8 cellular contexts compared by ENCODE assay signal in the genomic region with DNA sequence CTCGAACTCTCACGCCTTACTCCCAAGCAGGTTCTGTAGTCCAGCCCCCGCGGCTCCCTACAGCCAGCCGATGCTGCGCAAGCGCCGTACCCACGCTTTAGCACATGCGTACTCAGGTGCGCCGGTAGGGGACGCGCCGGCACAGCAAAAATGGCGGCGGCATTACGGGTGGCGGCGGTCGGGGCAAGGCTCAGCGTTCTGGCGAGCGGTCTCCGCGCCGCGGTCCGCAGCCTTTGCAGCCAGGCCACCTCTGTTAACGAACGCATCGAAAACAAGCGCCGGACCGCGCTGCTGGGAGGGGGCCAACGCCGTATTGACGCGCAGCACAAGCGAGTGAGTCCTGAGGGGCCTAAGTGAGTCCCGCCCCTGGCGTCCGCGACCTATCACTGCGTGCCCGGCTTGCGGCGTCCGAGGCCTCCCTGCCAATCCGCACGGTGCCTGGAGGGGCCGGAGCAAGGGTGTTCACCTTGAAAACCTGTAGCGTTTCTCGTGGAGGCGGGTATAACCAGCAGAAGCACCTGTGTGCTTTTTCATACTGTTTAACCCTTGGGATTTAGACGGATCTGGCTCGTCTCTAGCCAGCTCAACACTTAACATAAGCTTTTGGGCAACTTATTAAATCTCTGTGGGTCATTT. TPM values are rescaled to one million over a fixed set of nuclear protein-coding genes. Genes with fewer than 3 reads are reported as not detected.
DNase-seq lines count a peak whose midpoint lies in the region; ATAC-seq and TF ChIP-seq lines count a peak whose summit lies in the region.

A gene (plus strand): TSS at position 115 of the 636 bp plus-strand sequence. CDS start 36 bp downstream, at position 151.

- TF ChIP-seq RAD21 in SK-N-SH (IDR thresholded peaks at IDR 0.05; ENCODE audit: low read length), result peak; percentile 33

- no peaks in the 10 kb centered on the region for H4K20me1 ChIP-seq in SK-N-SH (ENCODE audit: insufficient read depth)

- CTCF ChIA-PET in SK-N-SH (lab: Yijun Ruan, JAX), result interaction anchor here (0.5 to 2.0 kb wide), 13 partner anchors 31 to 763 kb away, joined by 3 to 14 read pairs (median 3); a partner anchor contains a TSS

- H3K9ac ChIP-seq in SK-N-SH, result peak within 1 kb of the TSS; percentile 74

- peaks cover 8% of the 10 kb centered on the region for H3F3A ChIP-seq in SK-N-SH (replicated peaks; ENCODE audit: insufficient read depth)

- H3K27me3 ChIP-seq in SK-N-SH (ENCODE audit: insufficient read depth) (no peaks in the 10 kb centered on the region), testis (no peaks in the 10 kb centered on the region)

- no peak for TF ChIP-seq EP300 in SK-N-SH (IDR thresholded peaks at IDR 0.05; ENCODE audit: borderline replicate concordance in 1 of 2, low read depth in 1 of 2, low read length in 1 of 2)

- no peak for TF ChIP-seq POLR2A in testis (IDR thresholded peaks at IDR 0.05)

- peaks cover 26% of the 10 kb centered on the region for H3K79me2 ChIP-seq in SK-N-SH (ENCODE audit: insufficient read depth)

- peaks cover 25% of the 10 kb centered on the region for H3K4me1 Mint-ChIP-seq in activated naive CD4-positive, alpha-beta T cell treated with anti-CD3 and anti-CD28 coated beads, Interleukin-2, amount 50 U/mL, for 24 hours

- no peaks in the 10 kb centered on the region for H3K9me3 Mint-ChIP-seq in activated naive CD4-positive, alpha-beta T cell treated with anti-CD3 and anti-CD28 coated beads, Interleukin-2, amount 50 U/mL, for 24 hours

- peak within 1 kb of the TSS; percentile 91 for H3K4me2 ChIP-seq in SK-N-SH

- H3K36me3 ChIP-seq in SK-N-SH (replicated peaks in 1 of 2; ENCODE audit: control insufficient read depth in 1 of 2, insufficient read depth in 2 of 2, low read length in 1 of 2) (no peaks in the 10 kb centered on the region), testis (ENCODE audit: low read depth, missing control alignments) (no peaks in the 10 kb centered on the region)

- ATAC-seq in HG02588 (IDR thresholded peaks at IDR 0.05; ENCODE audit: unreplicated experiment) (peak; percentile 97), omental fat pad (ENCODE audit: low FRiP score) (peak; percentile 100)

- peak within 1 kb of the TSS; percentile 92 for H2AFZ ChIP-seq in SK-N-SH (ENCODE audit: low read depth)

- H3K4me1 ChIP-seq in SK-N-SH (ENCODE audit: control insufficient read depth in 1 of 2, insufficient read depth in 2 of 2, low read depth in 1 of 2, low read length in 1 of 2) (peaks cover 0 to 9% of the 10 kb centered on the region in 2 experiments; a peak in 1 of 4 replicates), testis (peaks cover 17% of the 10 kb centered on the region)

- peak within 1 kb of the TSS; percentile 92 for H3K27ac Mint-ChIP-seq in activated naive CD4-positive, alpha-beta T cell treated with anti-CD3 and anti-CD28 coated beads, Interleukin-2, amount 50 U/mL, for 24 hours

- H3K9me2 ChIP-seq in SK-N-SH, result no peaks in the 10 kb centered on the region

- H3K27ac ChIP-seq in SK-N-SH (ENCODE audit: low read depth in 2 of 2, low read length in 1 of 2) (peak within 1 kb of the TSS; percentile 90 to 94), testis (peak within 1 kb of the TSS; percentile 91 to 95)

- intact Hi-C loops in testis (cut with DNase I; ENCODE audit: low total_unique reads), result loop anchor here (5.0 kb wide), 1 partner anchor 53 kb away; a partner anchor contains a TSS

- H3K4me3 ChIP-seq in SK-N-SH (ENCODE audit: low read depth in 2 of 2, low read length in 1 of 2), result peak within 1 kb of the TSS; percentile 66 to 76
- H3K4me3 ChIP-seq in testis, result peak within 1 kb of the TSS; percentile 69 to 73

- TF ChIP-seq CTCF in GM10266 (IDR thresholded peaks at IDR 0.05; ENCODE audit: control insufficient read depth, insufficient read depth, low read depth, missing control alignments) (peak; percentile 80), SK-N-SH (IDR thresholded peaks at IDR 0.05) (peak; percentile 59), omental fat pad (IDR thresholded peaks at IDR 0.05) (peak in 1 of 3 donors; percentile 93), testis (IDR thresholded peaks at IDR 0.05) (peak; percentile 11 to 92 (median 89))

- H3K36me3 Mint-ChIP-seq in activated naive CD4-positive, alpha-beta T cell treated with anti-CD3 and anti-CD28 coated beads, Interleukin-2, amount 50 U/mL, for 24 hours, result peaks cover 1% of the 10 kb centered on the region

- H3K9me3 ChIP-seq in SK-N-SH, result no peaks in the 10 kb centered on the region
- H3K9me3 ChIP-seq in testis, result no peaks in the 10 kb centered on the region

- peak within 1 kb of the TSS; percentile 92 for H3K4me3 Mint-ChIP-seq in activated naive CD4-positive, alpha-beta T cell treated with anti-CD3 and anti-CD28 coated beads, Interleukin-2, amount 50 U/mL, for 24 hours

- 0% methylated on average over 29 of the region's 58 CpGs for WGBS in SK-N-SH (ENCODE audit: low lambda C conversion rate)
- 1 to 3% methylated on average over 13 to 56 of the region's 58 CpGs for WGBS in testis, 2 donors

- POLR2A ChIA-PET in SK-N-SH (lab: Yijun Ruan, JAX), result interaction anchor here (1.2 to 2.0 kb wide), 3 partner anchors 54 to 502 kb away, joined by 5 to 10 read pairs (median 7); a partner anchor contains a TSS

- no peaks in the 10 kb centered on the region for H3K27me3 Mint-ChIP-seq in activated naive CD4-positive, alpha-beta T cell treated with anti-CD3 and anti-CD28 coated beads, Interleukin-2, amount 50 U/mL, for 24 hours

- DNase-seq in GM10266 (ENCODE audit: extremely low spot score) (peak; percentile 87), NCI-H1048 (lab: John Stamatoyannopoulos, UW) (peak; percentile 91), SK-N-SH (peak; percentile 93), glomerular endothelial cell (ENCODE audit: extremely low read depth, low read depth, low spot score) (peak; percentile 56), omental fat pad (ENCODE audit: low spot score) (peak; percentile 81), testis (peak; percentile 95)

TF ChIP-seq in SK-N-SH, 30 proteins besides CTCF, POLR2A, EP300 and RAD21 (continues in another document):
- TF ChIP-seq GABPA (IDR thresholded peaks at IDR 0.05; ENCODE audit: low read depth), result no peak
- no peak for TF ChIP-seq FOSL2 (IDR thresholded peaks at IDR 0.05; ENCODE audit: borderline replicate concordance, low read depth)
- TF ChIP-seq, protein P1, sequence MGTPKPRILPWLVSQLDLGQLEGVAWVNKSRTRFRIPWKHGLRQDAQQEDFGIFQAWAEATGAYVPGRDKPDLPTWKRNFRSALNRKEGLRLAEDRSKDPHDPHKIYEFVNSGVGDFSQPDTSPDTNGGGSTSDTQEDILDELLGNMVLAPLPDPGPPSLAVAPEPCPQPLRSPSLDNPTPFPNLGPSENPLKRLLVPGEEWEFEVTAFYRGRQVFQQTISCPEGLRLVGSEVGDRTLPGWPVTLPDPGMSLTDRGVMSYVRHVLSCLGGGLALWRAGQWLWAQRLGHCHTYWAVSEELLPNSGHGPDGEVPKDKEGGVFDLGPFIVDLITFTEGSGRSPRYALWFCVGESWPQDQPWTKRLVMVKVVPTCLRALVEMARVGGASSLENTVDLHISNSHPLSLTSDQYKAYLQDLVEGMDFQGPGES (IDR thresholded peaks at IDR 0.05; ENCODE audit: low read depth, low read length), result no peak
- TF ChIP-seq RXRA (IDR thresholded peaks at IDR 0.05; ENCODE audit: borderline replicate concordance, low read depth), result no peak
- no peak for TF ChIP-seq ELF1 (IDR thresholded peaks at IDR 0.05)
- TF ChIP-seq EZH2phosphoT487 (IDR thresholded peaks at IDR 0.05; ENCODE audit: borderline replicate concordance, low read depth), result no peak
- no peak for TF ChIP-seq TEAD4 (IDR thresholded peaks at IDR 0.05; ENCODE audit: borderline replicate concordance, insufficient read depth)
- peak; percentile 21 for TF ChIP-seq CHD2 (IDR thresholded peaks at IDR 0.05; ENCODE audit: low read length, partially characterized antibody)
- peak; percentile 81; the same call in 1 of the 2 replicates for TF ChIP-seq MXI1 (IDR thresholded peaks at IDR 0.05; ENCODE audit: low read depth, low read length)
- peak; percentile 82 for TF ChIP-seq TAF1 (IDR thresholded peaks at IDR 0.05; ENCODE audit: borderline replicate concordance, low read depth, low read length)
- TF ChIP-seq, protein P2, sequence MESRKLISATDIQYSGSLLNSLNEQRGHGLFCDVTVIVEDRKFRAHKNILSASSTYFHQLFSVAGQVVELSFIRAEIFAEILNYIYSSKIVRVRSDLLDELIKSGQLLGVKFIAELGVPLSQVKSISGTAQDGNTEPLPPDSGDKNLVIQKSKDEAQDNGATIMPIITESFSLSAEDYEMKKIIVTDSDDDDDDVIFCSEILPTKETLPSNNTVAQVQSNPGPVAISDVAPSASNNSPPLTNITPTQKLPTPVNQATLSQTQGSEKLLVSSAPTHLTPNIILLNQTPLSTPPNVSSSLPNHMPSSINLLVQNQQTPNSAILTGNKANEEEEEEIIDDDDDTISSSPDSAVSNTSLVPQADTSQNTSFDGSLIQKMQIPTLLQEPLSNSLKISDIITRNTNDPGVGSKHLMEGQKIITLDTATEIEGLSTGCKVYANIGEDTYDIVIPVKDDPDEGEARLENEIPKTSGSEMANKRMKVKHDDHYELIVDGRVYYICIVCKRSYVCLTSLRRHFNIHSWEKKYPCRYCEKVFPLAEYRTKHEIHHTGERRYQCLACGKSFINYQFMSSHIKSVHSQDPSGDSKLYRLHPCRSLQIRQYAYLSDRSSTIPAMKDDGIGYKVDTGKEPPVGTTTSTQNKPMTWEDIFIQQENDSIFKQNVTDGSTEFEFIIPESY (IDR thresholded peaks at IDR 0.05; ENCODE audit: borderline replicate concordance, low read depth), result no peak
- TF ChIP-seq, protein P3, sequence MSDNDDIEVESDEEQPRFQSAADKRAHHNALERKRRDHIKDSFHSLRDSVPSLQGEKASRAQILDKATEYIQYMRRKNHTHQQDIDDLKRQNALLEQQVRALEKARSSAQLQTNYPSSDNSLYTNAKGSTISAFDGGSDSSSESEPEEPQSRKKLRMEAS (IDR thresholded peaks at IDR 0.05; ENCODE audit: low read depth), result peak; percentile 64; the same call in 1 of the 2 replicates
- no peak for TF ChIP-seq FOXJ3 (CRISPR knock-in tag; IDR thresholded peaks at IDR 0.05)
- TF ChIP-seq, protein P4, sequence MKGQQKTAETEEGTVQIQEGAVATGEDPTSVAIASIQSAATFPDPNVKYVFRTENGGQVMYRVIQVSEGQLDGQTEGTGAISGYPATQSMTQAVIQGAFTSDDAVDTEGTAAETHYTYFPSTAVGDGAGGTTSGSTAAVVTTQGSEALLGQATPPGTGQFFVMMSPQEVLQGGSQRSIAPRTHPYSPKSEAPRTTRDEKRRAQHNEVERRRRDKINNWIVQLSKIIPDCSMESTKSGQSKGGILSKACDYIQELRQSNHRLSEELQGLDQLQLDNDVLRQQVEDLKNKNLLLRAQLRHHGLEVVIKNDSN (IDR thresholded peaks at IDR 0.05; ENCODE audit: borderline replicate concordance, low read depth), result no peak
- TF ChIP-seq POLR2AphosphoS5 (IDR thresholded peaks at IDR 0.05; ENCODE audit: low read depth, low read length), result peak; percentile 80

RNA-seq across cellular contexts. Expression of the gene that starts here (rescaled TPM):
- polyA plus RNA-seq in SK-N-SH (2012; rRNA removed), result 67.5 and 79.8 TPM in 2 replicates
- polyA plus RNA-seq in SK-N-SH (2012; cell fraction: cytosol; rRNA removed), result 61.2 and 68.6 TPM in 2 replicates
- polyA plus RNA-seq in SK-N-SH (2012; cell fraction: nucleus; rRNA removed), result 43.0 and 52.0 TPM in 2 replicates
- 31.2 and 56.0 TPM in 2 replicates for total RNA-seq in glomerular endothelial cell
- 10 to 100 TPM; 22.2 to 37.9 (median 29.0) TPM for total RNA-seq in omental fat pad
- 10 to 100 TPM; 81.7 to 91.8 TPM for total RNA-seq in testis
- 96.2 TPM for polyA plus RNA-seq in testis (ENCODE audit: insufficient read depth, low read depth, low replicate concordance)

Comparison
In these comparisons a context has a peak if more than half of its experiments do, and no peak if none do; other contexts are left out.
1. Peak in every context shown above with its lines: DNase-seq, ATAC-seq, H3K4me3 ChIP-seq and H3K27ac ChIP-seq.